8 cellular contexts compared by ENCODE assay signal in the genomic region with DNA sequence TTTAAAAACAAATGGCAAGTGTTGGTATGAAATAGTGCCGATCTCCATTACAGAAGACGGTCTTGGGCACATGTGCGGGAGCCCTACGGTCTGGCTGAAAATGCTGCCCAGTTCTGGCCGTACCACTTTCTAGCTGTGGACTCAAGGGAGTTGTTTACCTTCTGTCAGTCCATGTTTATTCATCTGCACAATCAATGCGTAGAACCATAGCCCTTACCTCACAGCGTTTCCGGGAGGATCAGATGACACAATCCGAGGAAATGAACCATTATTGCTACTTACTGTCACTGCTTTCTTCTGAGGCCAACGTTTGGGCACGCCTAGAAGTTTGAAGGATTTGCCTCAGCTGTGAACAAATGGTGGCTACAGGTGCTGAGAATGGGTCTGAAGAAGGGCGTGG. TPM values are rescaled to one million over a fixed set of nuclear protein-coding genes. Genes with fewer than 3 reads are reported as not detected.
DNase-seq lines count a peak whose midpoint lies in the region; ATAC-seq and TF ChIP-seq lines count a peak whose summit lies in the region.

No MANE protein-coding gene starts in this region.

- ATAC-seq in mucosa of descending colon = peak; percentile 95
- no peak for ATAC-seq in GM21717 (IDR thresholded peaks at IDR 0.05; ENCODE audit: unreplicated experiment)
- ATAC-seq in GM21360 (IDR thresholded peaks at IDR 0.05; ENCODE audit: unreplicated experiment) = no peak

- DNase-seq in activated T-cell treated with anti-CD3 and anti-CD28 coated beads, Interleukin-2, amount 50 U/mL, for 1 hour = peak; percentile 37
- DNase-seq in activated T-cell treated with anti-CD3 and anti-CD28 coated beads for 4 hours (no peak), NCI-H460 (ENCODE audit: extremely low read depth, low read depth) (peak; percentile 95), astrocyte of the spinal cord (ENCODE audit: low read depth, low spot score) (peak; percentile 59), mucosa of descending colon (peak in 1 of 3 donors; percentile 72), Kasumi-1 (lab: John Stamatoyannopoulos, UW) (no peak)

- H3K4me1 ChIP-seq in mucosa of descending colon (ENCODE audit: low read depth) = no peaks in the 10 kb centered on the region

- intact Hi-C loops in mucosa of descending colon (cut with DNase I, micrococcal nuclease) = no loop called here

- H3K36me3 ChIP-seq in mucosa of descending colon (ENCODE audit: low read depth) = no peaks in the 10 kb centered on the region

- in situ Hi-C loops in astrocyte of the spinal cord (cut with HindIII; ENCODE audit: low sequenced_read_pairs) = no loop called here

- TF ChIP-seq CTCF in astrocyte of the spinal cord (IDR thresholded peaks at IDR 0.05; ENCODE audit: low read depth, low read length) (no peak), mucosa of descending colon (IDR thresholded peaks at IDR 0.05) (no peak)

- no peak overlapping the region for H3K4me3 ChIP-seq in astrocyte of the spinal cord (ENCODE audit: low read depth, low read length)
- no peak overlapping the region for H3K4me3 ChIP-seq in mucosa of descending colon

- H3K9me3 ChIP-seq in mucosa of descending colon = no peaks in the 10 kb centered on the region

RNA-seq across cellular contexts. Expression of gene GADD45B, which starts 31.2 kb away (rescaled TPM):
- 36.6 and 38.4 TPM in 2 replicates for total RNA-seq in NCI-H460 (2014; rRNA removed; shearing (Covaris generic))
- polyA plus RNA-seq in NCI-H460 (2014; cell fraction: nucleus; rRNA removed) = 39.1 and 53.0 TPM in 2 replicates
- total RNA-seq in mucosa of descending colon = 10 to 100 TPM; 30.6 to 45.5 (median 35.9) TPM

RNA-seq across cellular contexts. Expression of gene LMNB2, which starts 50.4 kb away (rescaled TPM):
- 47.8 and 51.9 TPM in 2 replicates for total RNA-seq in NCI-H460 (2014; rRNA removed; shearing (Covaris generic))
- polyA plus RNA-seq in NCI-H460 (2014; cell fraction: nucleus; rRNA removed) = 113 and 156 TPM in 2 replicates
- 10 to 100 TPM; 21.1 to 47.8 (median 22.1) TPM for total RNA-seq in mucosa of descending colon

Comparison
In these comparisons a context has a peak if more than half of its experiments do, and no peak if none do; other contexts are left out.
1. DNase-seq: peak in activated T-cell treated with anti-CD3 and anti-CD28 coated beads, Interleukin-2, amount 50 U/mL, for 1 hour (single experiment), NCI-H460 (single experiment) and astrocyte of the spinal cord (single experiment); none in activated T-cell treated with anti-CD3 and anti-CD28 coated beads for 4 hours (single experiment) and Kasumi-1 (0 of 2).